In the genomic region with DNA sequence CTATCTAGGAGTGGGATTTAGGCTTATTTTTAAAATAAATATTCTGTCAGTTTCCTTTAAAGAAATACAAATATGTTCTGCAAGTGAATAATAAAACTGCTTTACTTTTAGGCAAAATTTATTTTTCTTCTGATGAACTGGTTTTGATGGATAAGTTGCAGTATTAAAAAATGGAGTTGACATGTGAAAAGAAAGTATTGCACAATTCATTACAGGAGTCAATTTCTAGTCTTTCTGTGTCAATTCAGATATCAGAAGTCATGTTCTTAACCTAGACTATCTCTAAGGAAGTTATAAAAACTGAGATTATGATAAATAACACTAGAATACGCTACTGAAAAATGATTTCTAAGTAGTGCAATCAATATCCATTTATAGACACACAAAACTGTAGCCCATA, we compare ENCODE assay signal across 6 cellular contexts.
"Had no signal": no experiment of that assay in that cellular context is flagged by ENCODE, and none has a peak within 500 bp of the region (broad histone marks: within the 10 kb centered on the region; RNA-seq: fewer than 3 reads in every experiment).

No MANE protein-coding gene starts in this region.

- FAIRE-seq: HTR-8/SVneo had no signal

- H3K4me2 ChIP-seq: KMS-11 had no signal

- H3K27ac ChIP-seq: HL-60, KMS-11 had no signal

- H3K9ac ChIP-seq: KMS-11 had no signal

- DNase-seq: Karpas-422, KBM-7, KG1 had no signal
